ENCODE assay signal across 1 cellular context in genomic region chr19:42325896-42326771, GRCh38.
TF ChIP-seq lines count a peak whose summit lies in the region.

No MANE protein-coding gene starts in this region.

TF ChIP-seq in HepG2, 621 proteins besides CTCF, POLR2A, EP300 and RAD21 (continued from another document and continues in another):
- TF ChIP-seq THAP9 (CRISPR knock-in tag; IDR thresholded peaks at IDR 0.05; ENCODE audit: borderline replicate concordance): no peak
- TF ChIP-seq MTF1 (CRISPR knock-in tag; IDR thresholded peaks at IDR 0.05): no peak
- no peak for TF ChIP-seq ZFP36L1 (CRISPR knock-in tag; IDR thresholded peaks at IDR 0.05)
- no peak for TF ChIP-seq SYNCRIP (IDR thresholded peaks at IDR 0.05; ENCODE audit: insufficient read depth, low read depth, low read length)
- no peak for TF ChIP-seq TEAD3 (CRISPR knock-in tag; optimal IDR thresholded peaks at IDR 0.05; ENCODE audit: borderline replicate concordance)
- TF ChIP-seq ZSCAN5A (CRISPR knock-in tag; IDR thresholded peaks at IDR 0.05; ENCODE audit: borderline replicate concordance): no peak
- no peak for TF ChIP-seq SP2 (CRISPR knock-in tag; IDR thresholded peaks at IDR 0.05)
- peak; percentile 58; the same call in 1 of the 2 replicates for TF ChIP-seq ZBTB25 (CRISPR knock-in tag; IDR thresholded peaks at IDR 0.05)
- TF ChIP-seq ZBTB37 (CRISPR knock-in tag; IDR thresholded peaks at IDR 0.05): 0 out of 2 replicates have a peak, but pooled peaks have one; percentile 43
- no peak for TF ChIP-seq RBM22 (optimal IDR thresholded peaks at IDR 0.05; ENCODE audit: low read length)
- no peak for TF ChIP-seq ZNF83 (CRISPR knock-in tag; IDR thresholded peaks at IDR 0.05; ENCODE audit: borderline replicate concordance)
- TF ChIP-seq MBD4 (IDR thresholded peaks at IDR 0.05; ENCODE audit: borderline replicate concordance, low read length): no peak
- TF ChIP-seq ZNF138 (CRISPR knock-in tag; IDR thresholded peaks at IDR 0.05; ENCODE audit: low read depth): no peak
- no peak for TF ChIP-seq ZNF160 (CRISPR knock-in tag; IDR thresholded peaks at IDR 0.05)
- peak; percentile 40; the same call in 1 of the 2 replicates for TF ChIP-seq MYC (CRISPR knock-in tag; IDR thresholded peaks at IDR 0.05; ENCODE audit: borderline replicate concordance)
- TF ChIP-seq ZNF12 (CRISPR knock-in tag; IDR thresholded peaks at IDR 0.05): no peak
- no peak for TF ChIP-seq THAP8 (CRISPR knock-in tag; IDR thresholded peaks at IDR 0.05; ENCODE audit: borderline replicate concordance)
- TF ChIP-seq IRF2 (CRISPR knock-in tag; IDR thresholded peaks at IDR 0.05): no peak
- no peak for TF ChIP-seq MEF2D (CRISPR knock-in tag; IDR thresholded peaks at IDR 0.05)
- peak; percentile 64 for TF ChIP-seq ZNF687 (CRISPR knock-in tag; IDR thresholded peaks at IDR 0.05)
- TF ChIP-seq MEIS1 (CRISPR knock-in tag; IDR thresholded peaks at IDR 0.05; ENCODE audit: borderline replicate concordance): 0 out of 2 replicates have a peak, but pooled peaks have one; percentile 20
- no peak for TF ChIP-seq ZNF446 (CRISPR knock-in tag; IDR thresholded peaks at IDR 0.05)
- no peak for TF ChIP-seq HOMEZ (CRISPR knock-in tag; IDR thresholded peaks at IDR 0.05; ENCODE audit: low read depth)
- TF ChIP-seq MTERF4 (CRISPR knock-in tag; IDR thresholded peaks at IDR 0.05): no peak
- TF ChIP-seq ZXDC (CRISPR knock-in tag; IDR thresholded peaks at IDR 0.05): no peak
- no peak for TF ChIP-seq MNT (IDR thresholded peaks at IDR 0.05)
- TF ChIP-seq KDM2A (CRISPR knock-in tag; IDR thresholded peaks at IDR 0.05; ENCODE audit: borderline replicate concordance, low read depth): no peak; the same call in 1 of the 2 replicates
- 0 out of 2 replicates have a peak, but pooled peaks have one; percentile 18 for TF ChIP-seq ZNF317 (CRISPR knock-in tag; IDR thresholded peaks at IDR 0.05)
- TF ChIP-seq NFYC (CRISPR knock-in tag; IDR thresholded peaks at IDR 0.05): no peak
- no peak for TF ChIP-seq ZNF792 (CRISPR knock-in tag; IDR thresholded peaks at IDR 0.05)
- TF ChIP-seq AHR (CRISPR knock-in tag; IDR thresholded peaks at IDR 0.05): no peak
- TF ChIP-seq BCL6 (CRISPR knock-in tag; IDR thresholded peaks at IDR 0.05): no peak
- no peak for TF ChIP-seq CAMTA2 (CRISPR knock-in tag; IDR thresholded peaks at IDR 0.05; ENCODE audit: borderline replicate concordance)
- TF ChIP-seq HCFC1 (IDR thresholded peaks at IDR 0.05; ENCODE audit: low read depth, low read length): no peak
- peak; percentile 35; the same call in 1 of the 2 replicates for TF ChIP-seq PATZ1 (CRISPR knock-in tag; IDR thresholded peaks at IDR 0.05)
- no peak for TF ChIP-seq ZNF530 (CRISPR knock-in tag; IDR thresholded peaks at IDR 0.05; ENCODE audit: low read depth)
- TF ChIP-seq NR2C2 (CRISPR knock-in tag; IDR thresholded peaks at IDR 0.05; ENCODE audit: borderline replicate concordance): no peak
- no peak for TF ChIP-seq ARNT (IDR thresholded peaks at IDR 0.05)
